Comparison of ENCODE assay signal across 26 cellular contexts in genomic region chr12:23694920-23695319, GRCh38.
"Had no signal": no experiment of that assay in that cellular context is flagged by ENCODE, and none has a peak within 500 bp of the region (broad histone marks: within the 10 kb centered on the region; RNA-seq: fewer than 3 reads in every experiment).

No MANE protein-coding gene starts in this region.

- DNase-seq: activated B cell treated with CpG ODN at 0.5 μM for 24 hours; activated CD4-positive, alpha-beta memory T cell treated with anti-CD3 and anti-CD28 coated beads, Interleukin-2, amount 10 ng/mL, durations not matched to agents 7 days and 5 days; activated CD4-positive, alpha-beta T cell treated with anti-CD3 and anti-CD28 coated beads for 4 hours; activated CD4-positive, alpha-beta T cell treated with anti-CD3 and anti-CD28 coated beads, Interleukin-2, amount 10 ng/mL, durations not matched to agents 24 days and 14 days; activated CD4-positive, alpha-beta T cell treated with anti-CD3 and anti-CD28 coated beads, Interleukin-2, amount 50 U/mL, for 48 hours; activated CD4-positive, CD25-positive, alpha-beta regulatory T cell treated with anti-CD3 and anti-CD28 coated beads, Interleukin-2, amount 50 U/mL, for 72 hours; activated CD8-positive, alpha-beta memory T cell treated with anti-CD3 and anti-CD28 coated beads for 24 hours; activated CD8-positive, alpha-beta memory T cell treated with anti-CD3 and anti-CD28 coated beads, Interleukin-2, amount 10 ng/mL, durations not matched to agents 7 days and 5 days; activated CD8-positive, alpha-beta memory T cell treated with anti-CD3 and anti-CD28 coated beads, Interleukin-2, amount 50 U/mL, for 48 hours; activated CD8-positive, alpha-beta T cell treated with anti-CD3 and anti-CD28 coated beads, Interleukin-2, amount 10 ng/mL, durations not matched to agents 7 days and 5 days; activated effector memory CD4-positive, alpha-beta T cell treated with Interleukin-2 at 50 U/mL for 16 hours; activated gamma-delta T cell; activated naive CD4-positive, alpha-beta T cell treated with anti-CD3 and anti-CD28 coated beads, Interleukin-2, amount 10 ng/mL, durations not matched to agents 7 days and 5 days; activated naive CD4-positive, alpha-beta T cell treated with Interleukin-2 at 50 U/mL for 16 hours; activated naive CD8-positive, alpha-beta T cell treated with anti-CD3 and anti-CD28 coated beads, Interleukin-2, amount 10 ng/mL, durations not matched to agents 7 days and 5 days; activated naive CD8-positive, alpha-beta T cell treated with anti-CD3 and anti-CD28 coated beads, Interleukin-2, amount 50 U/mL, for 24 hours; activated T-cell treated with anti-CD3 and anti-CD28 coated beads, Interleukin-2, amount 50 U/mL, for 24 hours; activated T-cell treated with anti-CD3 and anti-CD28 coated beads, Interleukin-2, amount 50 U/mL, for 48 hours; amygdala; anterior cingulate cortex; body of pancreas; brain microvascular endothelial cell; central memory CD4-positive, alpha-beta T cell; T-helper 2 cell; T-helper 9 cell had no signal

- H3K4me3 ChIP-seq: body of pancreas, breast epithelium had no signal
